21 cellular contexts compared by ENCODE assay signal in the genomic region with DNA sequence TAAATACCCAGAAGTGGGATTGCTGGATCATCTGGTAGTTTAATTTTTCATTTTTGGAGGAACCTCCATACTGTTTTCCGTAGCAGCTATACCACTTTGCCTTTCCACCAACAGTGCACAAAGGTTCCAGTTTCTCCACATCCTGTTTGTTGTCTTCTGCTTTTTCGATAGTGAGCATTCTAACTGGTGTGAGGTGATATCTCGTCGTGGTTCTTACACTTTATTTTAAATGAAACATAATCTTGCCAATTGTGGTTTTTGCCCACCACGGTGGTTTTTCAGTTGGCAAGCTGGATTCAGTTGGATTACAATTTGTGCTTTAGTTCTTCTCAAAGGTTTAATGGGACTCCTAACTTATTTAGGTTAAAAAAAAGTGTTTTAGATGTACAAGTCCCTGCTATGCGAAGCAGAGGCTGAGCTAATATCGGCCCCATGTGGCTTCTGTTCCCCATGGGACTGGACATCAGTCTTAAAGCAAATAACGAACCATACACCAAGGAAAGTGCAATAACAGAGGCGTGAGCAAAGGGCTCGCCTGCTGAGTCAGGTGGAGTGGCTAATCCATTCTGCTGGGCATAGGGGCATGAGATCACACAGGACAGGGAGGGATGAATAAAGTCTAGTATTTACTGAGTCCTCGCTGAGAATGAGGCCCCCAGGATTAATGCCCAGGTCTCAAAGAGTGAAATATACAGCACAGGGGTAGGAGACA.
A peak's percentile ranks its signal among the peaks of the same experiment; 100 is the strongest.
DNase-seq lines count a peak whose midpoint lies in the region; ATAC-seq and TF ChIP-seq lines count a peak whose summit lies in the region.
"Had no signal": no experiment of that assay in that cellular context is flagged by ENCODE, and none has a peak within 500 bp of the region (broad histone marks: within the 10 kb centered on the region; RNA-seq: fewer than 3 reads in every experiment).

No MANE protein-coding gene starts in this region.

- 81% methylated on average over 11 of the region's 11 CpGs for WGBS in right cardiac atrium

- TF ChIP-seq CTCF in HL-60 (IDR thresholded peaks at IDR 0.05; ENCODE audit: insufficient read depth, low read length) (no peak), brain microvascular endothelial cell (IDR thresholded peaks at IDR 0.05; ENCODE audit: low read depth, low read length, missing control alignments) (no peak)

- no peak overlapping the region for H3K4me3 ChIP-seq in BLaER1 treated with 17β-estradiol and CSF1 and Interleukin-3, amounts not matched to agents 10 nM and 100 nM
- H3K4me3 ChIP-seq in HL-60 (replicated peaks; ENCODE audit: insufficient read depth, low read length) (no peak overlapping the region), brain microvascular endothelial cell (ENCODE audit: low read depth, low read length) (no peak overlapping the region), right cardiac atrium (ENCODE audit: low read length) (no peak overlapping the region)
- H3K4me3 ChIP-seq: stomach, tibial artery had no signal

- no peak overlapping the region for H3K27ac ChIP-seq in BLaER1 treated with 17β-estradiol and CSF1 and Interleukin-3, amounts not matched to agents 10 nM and 100 nM
- H3K27ac ChIP-seq in HL-60 (replicated peaks): peak overlapping the region; percentile 61
- H3K27ac ChIP-seq in brain microvascular endothelial cell: no peak overlapping the region
- no peak overlapping the region for H3K27ac ChIP-seq in right cardiac atrium (ENCODE audit: low read length)
- H3K27ac ChIP-seq: C4-2B, KMS-11, stomach, tibial artery had no signal

- peak overlapping the region; percentile 22 for H3K4me3 Mint-ChIP-seq in T-helper 2 cell treated with Interferon-gamma antibody and Interleukin-4, amounts not matched to agents 5 μg/mL and 100 μg/mL, for 36 hours
- H3K4me3 Mint-ChIP-seq in immature natural killer cell: peak overlapping the region; percentile 38 to 70 (median 59)
- H3K4me3 Mint-ChIP-seq: activated naive CD4-positive, alpha-beta T cell treated with anti-CD3 and anti-CD28 coated beads for 36 hours; mesothelial cell of epicardium had no signal

- no peaks in the 10 kb centered on the region for H3K9me3 Mint-ChIP-seq in T-helper 2 cell treated with Interferon-gamma antibody and Interleukin-4, amounts not matched to agents 5 μg/mL and 100 μg/mL, for 36 hours
- H3K9me3 Mint-ChIP-seq in immature natural killer cell: no peaks in the 10 kb centered on the region
- H3K9me3 Mint-ChIP-seq: activated naive CD4-positive, alpha-beta T cell treated with anti-CD3 and anti-CD28 coated beads for 36 hours had no signal

- peak overlapping the region in 10 of 11 experiments; percentile 0 to 64 (median 50); a peak in 16 of 22 replicates for H3K4me2 ChIP-seq in BLaER1 treated with 17β-estradiol and CSF1 and Interleukin-3, amounts not matched to agents 10 nM and 100 nM
- H3K4me2 ChIP-seq: KMS-11 had no signal

- peaks cover 18% of the 10 kb centered on the region for H3K4me1 Mint-ChIP-seq in T-helper 2 cell treated with Interferon-gamma antibody and Interleukin-4, amounts not matched to agents 5 μg/mL and 100 μg/mL, for 36 hours (ENCODE audit: low read depth)
- peaks cover 46 to 69% of the 10 kb centered on the region in 2 donors for H3K4me1 Mint-ChIP-seq in immature natural killer cell

- H3K9ac ChIP-seq in BLaER1 treated with 17β-estradiol and CSF1 and Interleukin-3, amounts not matched to agents 10 nM and 100 nM: no peak overlapping the region
- H3K9ac ChIP-seq: KMS-11 had no signal

- ATAC-seq in right cardiac atrium: no peak
- ATAC-seq: left ventricle myocardium superior, sciatic nerve had no signal

- no peaks in the 10 kb centered on the region for H3K27me3 ChIP-seq in BLaER1 treated with 17β-estradiol and CSF1 and Interleukin-3, amounts not matched to agents 10 nM and 100 nM
- no peaks in the 10 kb centered on the region for H3K27me3 ChIP-seq in HL-60 (ENCODE audit: insufficient read depth, poor library complexity, severe bottlenecking)
- no peaks in the 10 kb centered on the region for H3K27me3 ChIP-seq in brain microvascular endothelial cell (replicated peaks)
- no peaks in the 10 kb centered on the region for H3K27me3 ChIP-seq in right cardiac atrium (ENCODE audit: control insufficient read depth, insufficient read depth)
- H3K27me3 ChIP-seq: stomach, tibial artery had no signal

- peaks cover 0 to 12% (median 8%) of the 10 kb centered on the region in 10 experiments; a peak in 16 of 20 replicates for H3K4me1 ChIP-seq in BLaER1 treated with 17β-estradiol and CSF1 and Interleukin-3, amounts not matched to agents 10 nM and 100 nM
- no peaks in the 10 kb centered on the region for H3K4me1 ChIP-seq in right cardiac atrium (ENCODE audit: control insufficient read depth, insufficient read depth, low read length)
- H3K4me1 ChIP-seq: tibial artery had no signal

- intact Hi-C loops in right cardiac atrium (cut with DNase I): no loop called here

- peaks cover 54% of the 10 kb centered on the region for H3K36me3 Mint-ChIP-seq in T-helper 2 cell treated with Interferon-gamma antibody and Interleukin-4, amounts not matched to agents 5 μg/mL and 100 μg/mL, for 36 hours (ENCODE audit: low read depth)
- H3K36me3 Mint-ChIP-seq in immature natural killer cell: peaks cover 40 to 64% (median 44%) of the 10 kb centered on the region in 3 donors
- H3K36me3 Mint-ChIP-seq: mesothelial cell of epicardium had no signal

- peaks cover 0 to 9% (median 0%) of the 10 kb centered on the region in 11 experiments; a peak in 1 of 22 replicates for H4K20me1 ChIP-seq in BLaER1 treated with 17β-estradiol and CSF1 and Interleukin-3, amounts not matched to agents 10 nM and 100 nM

- peaks cover 0 to 49% (median 0%) of the 10 kb centered on the region in 11 experiments; a peak in 4 of 22 replicates for H3K36me3 ChIP-seq in BLaER1 treated with 17β-estradiol and CSF1 and Interleukin-3, amounts not matched to agents 10 nM and 100 nM
- no peaks in the 10 kb centered on the region for H3K36me3 ChIP-seq in brain microvascular endothelial cell (replicated peaks)
- H3K36me3 ChIP-seq: stomach, tibial artery had no signal

- peaks cover 0 to 7% (median 0%) of the 10 kb centered on the region in 11 experiments; a peak in 1 of 22 replicates for H3K9me3 ChIP-seq in BLaER1 treated with 17β-estradiol and CSF1 and Interleukin-3, amounts not matched to agents 10 nM and 100 nM (replicated peaks in 1 of 11)
- no peaks in the 10 kb centered on the region for H3K9me3 ChIP-seq in right cardiac atrium (ENCODE audit: control insufficient read depth, low read length)
- H3K9me3 ChIP-seq: stomach, tibial artery had no signal

- H3K27ac Mint-ChIP-seq in T-helper 2 cell treated with Interferon-gamma antibody and Interleukin-4, amounts not matched to agents 5 μg/mL and 100 μg/mL, for 36 hours: peak overlapping the region; percentile 43
- H3K27ac Mint-ChIP-seq in immature natural killer cell: peak overlapping the region; percentile 79 to 92 (median 90)
- H3K27ac Mint-ChIP-seq: activated naive CD4-positive, alpha-beta T cell treated with anti-CD3 and anti-CD28 coated beads for 36 hours; mesothelial cell of epicardium had no signal

- DNase-seq in HL-60 (ENCODE audit: low read depth in 1 of 2, low spot score in 1 of 2) (peak in 1 of 2 experiments; percentile 53), immature natural killer cell (peak; percentile 43 to 46 (median 44)), AG20443 (ENCODE audit: low spot score) (no peak), brain microvascular endothelial cell (no peak), right cardiac atrium (no peak), retina (no peak)
- no peak for DNase-seq in T-helper 2 cell treated with Interferon-gamma antibody and Interleukin-4, amounts not matched to agents 5 μg/mL and 100 μg/mL, for 36 hours (ENCODE audit: low spot score)
- DNase-seq: ACHN; activated naive CD4-positive, alpha-beta T cell treated with anti-CD3 and anti-CD28 coated beads for 36 hours; amygdala; GOT3; left ventricle myocardium superior; NCI-H1694 treated with DMSO at 0.1 percent for 48 hours; Right ventricle myocardium superior; stomach; tibial artery had no signal

- H3K27me3 Mint-ChIP-seq in T-helper 2 cell treated with Interferon-gamma antibody and Interleukin-4, amounts not matched to agents 5 μg/mL and 100 μg/mL, for 36 hours (ENCODE audit: low read depth): no peaks in the 10 kb centered on the region
- H3K27me3 Mint-ChIP-seq in immature natural killer cell (ENCODE audit: low read depth in 3 of 3): peaks cover 5 to 21% (median 13%) of the 10 kb centered on the region in 3 donors

- in situ Hi-C loops in brain microvascular endothelial cell (cut with HindIII; ENCODE audit: low pct_ligation_motif_present, low sequenced_read_pairs): no loop called here

Comparison
In these comparisons a context has a peak if more than half of its experiments do, and no peak if none do; other contexts are left out.
1. DNase-seq: peak in immature natural killer cell (3 of 3); none in T-helper 2 cell treated with Interferon-gamma antibody and Interleukin-4, amounts not matched to agents 5 μg/mL and 100 μg/mL, for 36 hours (single experiment), AG20443 (single experiment), brain microvascular endothelial cell (single experiment), right cardiac atrium (0 of 3) and retina (single experiment).